In the genomic region with DNA sequence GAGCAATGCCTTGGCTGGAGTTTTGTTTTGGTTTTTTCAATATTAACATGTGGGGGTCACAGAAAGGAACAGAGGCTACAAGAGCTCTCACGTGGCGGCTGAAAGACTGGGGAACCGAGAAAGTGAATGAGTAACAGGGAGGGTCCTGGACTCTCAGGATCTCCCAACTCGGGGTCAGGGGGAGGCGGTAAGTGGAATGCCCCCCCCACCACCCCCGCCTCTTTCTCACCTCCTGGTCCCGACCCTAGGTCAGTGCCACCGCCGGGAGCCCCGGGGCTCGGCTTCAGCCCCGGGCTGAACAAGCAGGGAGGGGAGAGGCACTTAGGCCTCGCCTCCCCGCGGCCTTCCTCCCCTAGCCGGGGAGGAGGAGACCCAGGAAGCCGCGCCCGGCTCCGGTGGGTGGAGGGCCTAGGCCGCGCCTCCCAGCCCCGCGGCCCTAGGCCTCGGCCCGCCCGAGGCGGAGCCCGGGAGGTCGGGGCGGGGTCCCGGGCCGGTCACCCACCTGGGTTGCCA, we compare ENCODE assay signal across 8 cellular contexts. TPM values are rescaled to one million over a fixed set of nuclear protein-coding genes. Genes with fewer than 3 reads are reported as not detected.
A peak's percentile ranks its signal among the peaks of the same experiment; 100 is the strongest.
DNase-seq lines count a peak whose midpoint lies in the region; ATAC-seq and TF ChIP-seq lines count a peak whose summit lies in the region.
"Not testable (repeated sequence)": the region's sequence is repeated elsewhere in the genome, so short reads cannot be mapped to it uniquely, and the experiment has no call there.

No MANE protein-coding gene starts in this region.

- 0 to 2% methylated on average over 5 to 10 of the region's 33 CpGs for WGBS in tibial nerve, 2 donors

- H3K36me3 ChIP-seq in left ventricle myocardium inferior, tibial nerve: not testable (repeated sequence)

- ATAC-seq in HG02763 (IDR thresholded peaks at IDR 0.05; ENCODE audit: unreplicated experiment), result peak; percentile 82

- peak overlapping the region; percentile 98 for H3K27ac ChIP-seq in left ventricle myocardium inferior (replicated peaks)
- peak overlapping the region; percentile 93 to 99 (median 96) for H3K27ac ChIP-seq in tibial nerve

- TF ChIP-seq EP300 in tibial nerve (IDR thresholded peaks at IDR 0.05), result not testable (repeated sequence)

- H3K27ac Mint-ChIP-seq in progenitor cell of endocrine pancreas, result peak overlapping the region; percentile 97

- not testable (repeated sequence) for TF ChIP-seq CTCF in GM12875 (IDR thresholded peaks at IDR 0.05; ENCODE audit: borderline replicate concordance, insufficient read depth, low read depth, low read length); left ventricle myocardium inferior (IDR thresholded peaks at IDR 0.05; ENCODE audit: borderline replicate concordance); progenitor cell of endocrine pancreas (IDR thresholded peaks at IDR 0.05; ENCODE audit: unreplicated experiment); tibial nerve (IDR thresholded peaks at IDR 0.05)

- not testable (repeated sequence) for H3K4me1 Mint-ChIP-seq in progenitor cell of endocrine pancreas (ENCODE audit: low read depth)

- peak overlapping the region; percentile 78 for H3K4me3 ChIP-seq in GM12875 (ENCODE audit: low read depth, low read length)
- H3K4me3 ChIP-seq in left ventricle myocardium inferior, result peak overlapping the region; percentile 83
- H3K4me3 ChIP-seq in tibial nerve, result peak overlapping the region; percentile 60 to 95 (median 80)

- TF ChIP-seq POLR2A in tibial nerve (IDR thresholded peaks at IDR 0.05), result not testable (repeated sequence)

- H3K9me3 ChIP-seq in left ventricle myocardium inferior (replicated peaks); tibial nerve: not testable (repeated sequence)

- H3K4me1 ChIP-seq in left ventricle myocardium inferior, result peaks cover 16% of the 10 kb centered on the region
- H3K4me1 ChIP-seq in tibial nerve, result not testable (repeated sequence)

- not testable (repeated sequence) for H3K27me3 ChIP-seq in left ventricle myocardium inferior (ENCODE audit: low read depth); tibial nerve

- DNase-seq in NCI-H1105 treated with DMSO at 0.1 percent for 48 hours (lab: John Stamatoyannopoulos, UW) (peak; percentile 34), T-helper 2 cell (peak; percentile 71 to 89 (median 81)), left ventricle myocardium inferior (peak; percentile 84), progenitor cell of endocrine pancreas (ENCODE audit: low spot score, unreplicated experiment) (peak; percentile 60), tibial nerve (ENCODE audit: low spot score in 2 of 2) (peak; percentile 41 to 49)
- DNase-seq in activated naive CD8-positive, alpha-beta T cell treated with anti-CD3 and anti-CD28 coated beads, Interleukin-2, amount 50 U/mL, for 16 hours (ENCODE audit: low read depth, low spot score), result peak; percentile 66

- not testable (repeated sequence) for H3K27me3 Mint-ChIP-seq in progenitor cell of endocrine pancreas

- H3K36me3 Mint-ChIP-seq in progenitor cell of endocrine pancreas (ENCODE audit: insufficient read depth), result not testable (repeated sequence)

- H3K4me3 Mint-ChIP-seq in progenitor cell of endocrine pancreas (ENCODE audit: low read depth), result peak overlapping the region; percentile 92

- intact Hi-C loops in left ventricle myocardium inferior (cut with micrococcal nuclease), result not testable (repeated sequence)

- not testable (repeated sequence) for H3K9me3 Mint-ChIP-seq in progenitor cell of endocrine pancreas (ENCODE audit: low read depth)

RNA-seq across cellular contexts. Expression of a gene that starts 20.6 kb away (rescaled TPM):
- total RNA-seq in left ventricle myocardium inferior, result 29.8 TPM
- total RNA-seq in progenitor cell of endocrine pancreas, result 76.9 and 78.8 TPM in 2 replicates
- total RNA-seq in tibial nerve, result 10 to 100 TPM; 31.8 to 42.7 (median 36.1) TPM

RNA-seq across cellular contexts. Expression of a gene that starts 35.8 kb away (rescaled TPM):
- total RNA-seq in left ventricle myocardium inferior, result 23.3 TPM
- total RNA-seq in progenitor cell of endocrine pancreas, result 51.0 and 51.8 TPM in 2 replicates
- total RNA-seq in tibial nerve, result 10 to 100 TPM; 25.6 to 52.2 (median 31.1) TPM

RNA-seq across cellular contexts. Expression of a gene that starts 40.1 kb away (rescaled TPM):
- total RNA-seq in left ventricle myocardium inferior (not detected), progenitor cell of endocrine pancreas (2.6 and 3.5 TPM in 2 replicates), tibial nerve (not detected)

RNA-seq across cellular contexts. Expression of a gene that starts 47.8 kb away (rescaled TPM):
- 1.3 TPM for total RNA-seq in left ventricle myocardium inferior
- total RNA-seq in progenitor cell of endocrine pancreas, result 2.0 and 2.3 TPM in 2 replicates
- total RNA-seq in tibial nerve, result 1 to 10 TPM in 3 of 4 donors, not detected in 1; 1.4 to 4.8 (median 3.6) TPM

Comparison
In these comparisons a context has a peak if more than half of its experiments do, and no peak if none do; other contexts are left out.
1. Peak in every context shown above with its lines: DNase-seq, ATAC-seq, H3K4me3 ChIP-seq and H3K27ac ChIP-seq.
2. DNase-seq: peak in every context shown above with its lines; median percentile 84 in left ventricle myocardium inferior; 81 in T-helper 2 cell; 66 in activated naive CD8-positive, alpha-beta T cell treated with anti-CD3 and anti-CD28 coated beads, Interleukin-2, amount 50 U/mL, for 16 hours; 60 in progenitor cell of endocrine pancreas; 45 in tibial nerve; 34 in NCI-H1105 treated with DMSO at 0.1 percent for 48 hours.